Comparison of ENCODE assay signal across 25 cellular contexts in genomic region chr1:48652334-48652733, GRCh38.
"Had no signal": no experiment of that assay in that cellular context is flagged by ENCODE, and none has a peak within 500 bp of the region (broad histone marks: within the 10 kb centered on the region; RNA-seq: fewer than 3 reads in every experiment).

No MANE protein-coding gene starts in this region.

- H3K9me3 ChIP-seq: left lung, mucosa of descending colon, neutrophil, right atrium auricular region, suprapubic skin had no signal

- FAIRE-seq: endometrium, frontal cortex, keratinocyte had no signal

- H3K9ac ChIP-seq: parathyroid adenoma had no signal

- H3K27me3 ChIP-seq: left lung, neutrophil, right atrium auricular region, suprapubic skin had no signal

- H3K27ac ChIP-seq: left lung, neutrophil, parathyroid adenoma, right atrium auricular region, suprapubic skin had no signal

- H2AFZ ChIP-seq: parathyroid adenoma had no signal

- H3K79me2 ChIP-seq: parathyroid adenoma had no signal

- DNase-seq: cortex of kidney; effector memory CD8-positive, alpha-beta T cell; erythroblast; hypothalamus; left lung; mesenchymal stem cell; mucosa of descending colon; naive B cell; stimulated activated CD4-positive, alpha-beta T cell treated with anti-CD3 and anti-CD28 coated beads, Interleukin-12 subunit alpha, Interleukin-12 subunit beta, amount 100 ng/mL, for 4 hours; stimulated activated CD4-positive, alpha-beta T cell treated with anti-CD3 and anti-CD28 coated beads, Interleukin-1b, Interleukin-23, amount 100 ng/mL, for 48 hours; stimulated activated CD4-positive, alpha-beta T cell treated with anti-CD3 and anti-CD28 coated beads, Interleukin-4, amount 100 ng/mL, for 1 hour; stimulated activated CD8-positive, alpha-beta memory T cell treated with anti-CD3 and anti-CD28 coated beads, Interleukin-4, amount 100 ng/mL, for 48 hours; stimulated activated naive CD4-positive, alpha-beta T cell; stimulated activated naive CD8-positive, alpha-beta T cell treated with anti-CD3 and anti-CD28 coated beads, Interleukin-15, amount 100 ng/mL, for 72 hours; trophoblast cell had no signal

- H3K4me2 ChIP-seq: smooth muscle cell had no signal

- ATAC-seq: effector memory CD8-positive, alpha-beta T cell; left lung; mucosa of descending colon; natural killer cell treated with Interleukin-12 subunit alpha and Interleukin-12 subunit beta and Interleukin-15 and Interleukin-18, amount 100 ng/mL, for 72 hours; sciatic nerve; stimulated activated naive CD8-positive, alpha-beta T cell treated with anti-CD3 and anti-CD28 coated beads, Interleukin-15, amount 100 ng/mL, for 72 hours had no signal

- H3K4me3 ChIP-seq: left lung, mucosa of descending colon, right atrium auricular region, smooth muscle cell, suprapubic skin had no signal

- H3K4me1 ChIP-seq: left lung, parathyroid adenoma, right atrium auricular region, suprapubic skin had no signal

- H3K36me3 ChIP-seq: left lung, neutrophil, right atrium auricular region, suprapubic skin had no signal
